Comparison of ENCODE assay signal across 8 cellular contexts in genomic region chr17:42675348-42675983, GRCh38. TPM values are rescaled to one million over a fixed set of nuclear protein-coding genes. Genes with fewer than 3 reads are reported as not detected.
DNase-seq lines count a peak whose midpoint lies in the region; ATAC-seq and TF ChIP-seq lines count a peak whose summit lies in the region.

No MANE protein-coding gene starts in this region.

- peaks cover 26% of the 10 kb centered on the region for H3F3A ChIP-seq in PC-9 (ENCODE audit: insufficient read depth, low read depth)

- no peaks in the 10 kb centered on the region for H3K9me3 Mint-ChIP-seq in activated CD4-positive, alpha-beta T cell treated with anti-CD3 and anti-CD28 coated beads for 36 hours (ENCODE audit: low read depth)

- POLR2A ChIA-PET in PC-9 (lab: Charles Lee; ENCODE audit: unreplicated experiment): no interaction called here
- POLR2A ChIA-PET in activated CD4-positive, alpha-beta T cell treated with anti-CD3 and anti-CD28 coated beads for 36 hours (lab: Charles Lee): interaction anchor here (0.9 kb wide), 1 partner anchor 31 kb away, joined by 3 read pairs; no protein-coding TSS in a partner anchor

- no peak overlapping the region for H3K27ac Mint-ChIP-seq in activated CD4-positive, alpha-beta T cell treated with anti-CD3 and anti-CD28 coated beads for 36 hours

- no TSS peak for BruUV-seq in PC-9 (replicated peaks; lab: Mats Ljungman, UMichigan)

- H3K36me3 ChIP-seq in H7 (replicated peaks; ENCODE audit: control insufficient read depth, insufficient read depth, low read length): no peaks in the 10 kb centered on the region
- H3K36me3 ChIP-seq in PC-9 (ENCODE audit: low read depth): no peaks in the 10 kb centered on the region

- peaks cover 47% of the 10 kb centered on the region for H3K4me1 Mint-ChIP-seq in activated CD4-positive, alpha-beta T cell treated with anti-CD3 and anti-CD28 coated beads for 36 hours

- peaks cover 32% of the 10 kb centered on the region for H3K79me2 ChIP-seq in PC-9 (ENCODE audit: low read depth)

- DNase-seq in H7 (peak; percentile 83), PC-9 (no peak), Right ventricle myocardium superior (peak; percentile 79), inferior parietal cortex (ENCODE audit: extremely low spot score) (no peak), DMS114 treated with DMSO at 0.1 percent for 48 hours (lab: John Stamatoyannopoulos, UW; ENCODE audit: unreplicated experiment) (no peak)
- DNase-seq in effector CD8-positive, alpha-beta T cell (lab: John Stamatoyannopoulos, UW): no peak
- no peak for DNase-seq in activated CD4-positive, alpha-beta T cell treated with anti-CD3 and anti-CD28 coated beads for 36 hours

- no peaks in the 10 kb centered on the region for H4K20me1 ChIP-seq in PC-9 (ENCODE audit: insufficient read depth)

- no peaks in the 10 kb centered on the region for H3K36me3 Mint-ChIP-seq in activated CD4-positive, alpha-beta T cell treated with anti-CD3 and anti-CD28 coated beads for 36 hours (ENCODE audit: low read depth)

- H2AFZ ChIP-seq in PC-9: no peak overlapping the region

- H3K9me2 ChIP-seq in PC-9 (ENCODE audit: insufficient read depth): no peaks in the 10 kb centered on the region

- ATAC-seq in Right ventricle myocardium superior (ENCODE audit: poor library complexity): peak; percentile 22
- ATAC-seq in activated CD4-positive, alpha-beta T cell treated with anti-CD3 and anti-CD28 coated beads for 36 hours: no peak

- TF ChIP-seq CTCF in PC-9 (conservative IDR thresholded peaks at IDR 0.05): no peak

- CTCF ChIA-PET in PC-9 (lab: Charles Lee): interaction anchor here (2.4 kb wide), 1 partner anchor 57 kb away, joined by 5 read pairs; no protein-coding TSS in a partner anchor
- CTCF ChIA-PET in activated CD4-positive, alpha-beta T cell treated with anti-CD3 and anti-CD28 coated beads for 36 hours (lab: Charles Lee): interaction anchor here (0.8 to 1.6 kb wide), 2 partner anchors 85 to 97 kb away, joined by 4 to 5 read pairs; partner anchors contain the start of gene RAMP2

- peaks cover 51% of the 10 kb centered on the region for H3K27me3 ChIP-seq in H7 (ENCODE audit: control insufficient read depth, insufficient read depth, low read length)
- no peaks in the 10 kb centered on the region for H3K27me3 ChIP-seq in PC-9 (ENCODE audit: insufficient read depth, low read depth)

- peaks cover 43% of the 10 kb centered on the region for H3K4me1 ChIP-seq in PC-9 (replicated peaks; ENCODE audit: insufficient read depth)

- H3K9me3 ChIP-seq in PC-9 (ENCODE audit: insufficient read depth, low read depth): no peaks in the 10 kb centered on the region

- peak overlapping the region; percentile 93 for H3K4me2 ChIP-seq in PC-9

- H3K4me3 ChIP-seq in H7 (ENCODE audit: insufficient read depth, low read depth, low read length) (peak overlapping the region; percentile 74), PC-9 (peak overlapping the region; percentile 95), skin epidermis (peak overlapping the region; percentile 57 to 94 (median 75))

- H3K27ac ChIP-seq in PC-9 (no peak overlapping the region), skin epidermis (peak overlapping the region in 20 of 21 experiments; percentile 67 to 98 (median 84))

- H3K4me3 Mint-ChIP-seq in activated CD4-positive, alpha-beta T cell treated with anti-CD3 and anti-CD28 coated beads for 36 hours: no peak overlapping the region

- peaks cover 27% of the 10 kb centered on the region for H3K27me3 Mint-ChIP-seq in activated CD4-positive, alpha-beta T cell treated with anti-CD3 and anti-CD28 coated beads for 36 hours

- intact Hi-C loops in PC-9 (cut with micrococcal nuclease; ENCODE audit: unreplicated experiment): loop anchor here (5.0 kb wide), 2 partner anchors 253 to 348 kb away; partner anchors contain the start of gene CAVIN1
- intact Hi-C loops in Right ventricle myocardium superior (cut with DNase I): loop anchor here (5.0 kb wide), 1 partner anchor 68 kb away; the partner anchor contains the start of genes RETREG3 and TUBG1
- intact Hi-C loops in activated CD4-positive, alpha-beta T cell treated with anti-CD3 and anti-CD28 coated beads for 36 hours (cut with DNase I, micrococcal nuclease): loop anchor here in 1 of 2 experiments (5.0 to 10.0 kb wide), 6 partner anchors 307 to 1447 kb away; partner anchors contain the start of genes HDAC5, KCNH4, PTGES3L and RUNDC1

RNA-seq across cellular contexts. Expression of gene PLEKHH3, which starts 1.3 kb away (rescaled TPM):
- 37.2 and 47.2 TPM in 2 replicates for total RNA-seq in H7 (2014; rRNA removed; shearing (Covaris generic))
- total RNA-seq in PC-9 (2021) (22.5 and 32.2 TPM in 2 replicates), Right ventricle myocardium superior (27.5 TPM)
- under 1 TPM; 0.73 to 0.97 TPM for total RNA-seq in activated CD4-positive, alpha-beta T cell treated with anti-CD3 and anti-CD28 coated beads for 36 hours

RNA-seq across cellular contexts. Expression of gene CCR10, which starts 6.2 kb away (rescaled TPM):
- 4.8 and 6.2 TPM in 2 replicates for total RNA-seq in H7 (2014; rRNA removed; shearing (Covaris generic))
- total RNA-seq in PC-9 (2021) (0.25 TPM in 1 of 2 replicates, not detected in the other), Right ventricle myocardium superior (1.0 TPM)
- total RNA-seq in activated CD4-positive, alpha-beta T cell treated with anti-CD3 and anti-CD28 coated beads for 36 hours: under 1 TPM; 0.18 to 0.37 TPM

RNA-seq across cellular contexts. Expression of gene CNTNAP1, which starts 6.9 kb away (rescaled TPM):
- total RNA-seq in H7 (2014; rRNA removed; shearing (Covaris generic)): 6.1 and 12.0 TPM in 2 replicates
- total RNA-seq in PC-9 (2021): 1.4 and 1.8 TPM in 2 replicates
- total RNA-seq in Right ventricle myocardium superior: 4.2 TPM
- total RNA-seq in activated CD4-positive, alpha-beta T cell treated with anti-CD3 and anti-CD28 coated beads for 36 hours: 1 to 10 TPM; 1.2 to 1.4 TPM

RNA-seq across cellular contexts. Expression of gene TUBG2, which starts 16.4 kb away (rescaled TPM):
- 15.0 and 20.5 TPM in 2 replicates for total RNA-seq in H7 (2014; rRNA removed; shearing (Covaris generic))
- 25.5 and 28.3 TPM in 2 replicates for total RNA-seq in PC-9 (2021)
- 12.4 TPM for total RNA-seq in Right ventricle myocardium superior
- total RNA-seq in activated CD4-positive, alpha-beta T cell treated with anti-CD3 and anti-CD28 coated beads for 36 hours: 1 to 10 TPM; 9.0 to 9.2 TPM

Comparison
In these comparisons a context has a peak if more than half of its experiments do, and no peak if none do; other contexts are left out.
1. DNase-seq: peak in H7 (single experiment) and Right ventricle myocardium superior (single experiment); none in PC-9 (0 of 2), inferior parietal cortex (single experiment), effector CD8-positive, alpha-beta T cell (single experiment), DMS114 treated with DMSO at 0.1 percent for 48 hours (single experiment) and activated CD4-positive, alpha-beta T cell treated with anti-CD3 and anti-CD28 coated beads for 36 hours (single experiment).
2. RNA of gene PLEKHH3, which starts 1.3 kb away (total RNA-seq): 37.2 to 47.2 TPM in H7, 27.5 TPM in Right ventricle myocardium superior (single experiment) and 22.5 to 32.2 TPM in PC-9; 0.73 to 0.97 TPM in activated CD4-positive, alpha-beta T cell treated with anti-CD3 and anti-CD28 coated beads for 36 hours; every median in the first group is over 10 times any median in the second.
3. Peak in every context shown above with its lines, with median percentiles within 50 percentile points of each other: H3K4me3 ChIP-seq.